8 cellular contexts compared by ENCODE assay signal in genomic region chr2:172102858-172103359, GRCh38. TPM values are rescaled to one million over a fixed set of nuclear protein-coding genes. Genes with fewer than 3 reads are reported as not detected.
DNase-seq lines count a peak whose midpoint lies in the region; ATAC-seq lines count a peak whose summit lies in the region.

TSS of gene DLX2 (minus strand) at chr2:172102900. CDS start at chr2:172102538, 362 bp downstream.

- ATAC-seq in GM19035 (IDR thresholded peaks at IDR 0.05; ENCODE audit: unreplicated experiment) (peak; percentile 76), HG03159 (IDR thresholded peaks at IDR 0.05; ENCODE audit: unreplicated experiment) (peak; percentile 71), memory B cell (ENCODE audit: low read depth) (peak; percentile 76)

- H3K27ac ChIP-seq in BLaER1 treated with 17β-estradiol and CSF1 and Interleukin-3, amounts not matched to agents 10 nM and 100 nM = no peak within 1 kb of the TSS
- no peak within 1 kb of the TSS for H3K27ac ChIP-seq in ectodermal cell (ENCODE audit: insufficient read depth, low read depth, low read length, poor library complexity, severe bottlenecking)

- H3K9ac ChIP-seq in BLaER1 treated with 17β-estradiol and CSF1 and Interleukin-3, amounts not matched to agents 10 nM and 100 nM = peak within 1 kb of the TSS in 5 of 11 experiments; percentile 6 to 33 (median 20); a peak in 5 of 22 replicates

- H3K9me3 Mint-ChIP-seq in memory B cell = peaks cover 5% of the 10 kb centered on the region

- peak within 1 kb of the TSS; percentile 51 to 71 (median 58) for H3K4me3 ChIP-seq in BLaER1 treated with 17β-estradiol and CSF1 and Interleukin-3, amounts not matched to agents 10 nM and 100 nM
- H3K4me3 ChIP-seq in ectodermal cell (ENCODE audit: insufficient read depth, low read depth, low read length) = peak within 1 kb of the TSS; percentile 42

- no peaks in the 10 kb centered on the region; a peak in 1 of 22 replicates for H3K9me3 ChIP-seq in BLaER1 treated with 17β-estradiol and CSF1 and Interleukin-3, amounts not matched to agents 10 nM and 100 nM (replicated peaks in 1 of 11)
- no peaks in the 10 kb centered on the region for H3K9me3 ChIP-seq in ectodermal cell (ENCODE audit: control insufficient read depth, low read length)

- peaks cover 6 to 93% (median 70%) of the 10 kb centered on the region in 11 experiments; a peak in 20 of 22 replicates for H4K20me1 ChIP-seq in BLaER1 treated with 17β-estradiol and CSF1 and Interleukin-3, amounts not matched to agents 10 nM and 100 nM

- H3K27me3 ChIP-seq in BLaER1 treated with 17β-estradiol and CSF1 and Interleukin-3, amounts not matched to agents 10 nM and 100 nM = peaks cover 99 to 100% (median 100%) of the 10 kb centered on the region in 11 experiments
- H3K27me3 ChIP-seq in ectodermal cell (ENCODE audit: control insufficient read depth, insufficient read depth, low read length, poor library complexity, severe bottlenecking) = peaks cover 100% of the 10 kb centered on the region

- no peaks in the 10 kb centered on the region for H3K36me3 Mint-ChIP-seq in memory B cell

- H3K4me1 Mint-ChIP-seq in memory B cell = peaks cover 13% of the 10 kb centered on the region

- peak within 1 kb of the TSS; percentile 82 to 100 (median 96) for H3K4me2 ChIP-seq in BLaER1 treated with 17β-estradiol and CSF1 and Interleukin-3, amounts not matched to agents 10 nM and 100 nM

- peak within 1 kb of the TSS; percentile 73 for H3K27ac Mint-ChIP-seq in memory B cell

- H3K4me3 Mint-ChIP-seq in memory B cell = peak within 1 kb of the TSS; percentile 66

- no peaks in the 10 kb centered on the region for H3K36me3 ChIP-seq in BLaER1 treated with 17β-estradiol and CSF1 and Interleukin-3, amounts not matched to agents 10 nM and 100 nM
- no peaks in the 10 kb centered on the region for H3K36me3 ChIP-seq in ectodermal cell (ENCODE audit: control insufficient read depth, insufficient read depth, low read length)

- peak; percentile 81 to 93 for DNase-seq in NCI-H446 (lab: John Stamatoyannopoulos, UW)
- DNase-seq in activated CD4-positive, CD25-positive, alpha-beta regulatory T cell treated with anti-CD3 and anti-CD28 coated beads, Interleukin-2, amount 50 U/mL, for 16 hours (ENCODE audit: low read depth, low spot score) = peak; percentile 37
- peak in 1 of 2 donors; percentile 43 for DNase-seq in memory B cell (ENCODE audit: low spot score in 2 of 2)
- peak; percentile 65 for DNase-seq in stimulated activated CD8-positive, alpha-beta memory T cell treated with anti-CD3 and anti-CD28 coated beads, Interleukin-4, amount 100 ng/mL, for 24 hours (ENCODE audit: low read depth)

- peaks cover 46 to 64% (median 55%) of the 10 kb centered on the region in 10 experiments for H3K4me1 ChIP-seq in BLaER1 treated with 17β-estradiol and CSF1 and Interleukin-3, amounts not matched to agents 10 nM and 100 nM
- peaks cover 13% of the 10 kb centered on the region for H3K4me1 ChIP-seq in ectodermal cell (ENCODE audit: control insufficient read depth, insufficient read depth, low read length)

- WGBS in ectodermal cell, 2 experiments = 1% methylated on average over 36 of the region's 36 CpGs

- H3K27me3 Mint-ChIP-seq in memory B cell = peaks cover 26% of the 10 kb centered on the region

RNA-seq across cellular contexts. Expression of gene DLX2, which starts in this region (rescaled TPM):
- 0.24 TPM for polyA plus RNA-seq in ectodermal cell (2013, experiment 1 of 4)
- polyA plus RNA-seq in ectodermal cell (2013, experiment 2 of 4) = 0.52 TPM
- polyA plus RNA-seq in ectodermal cell (2013, experiment 3 of 4) = 0.59 TPM
- 0.69 TPM for polyA plus RNA-seq in ectodermal cell (2013, experiment 4 of 4)
